1 cellular context compared by ENCODE assay signal in the genomic region with DNA sequence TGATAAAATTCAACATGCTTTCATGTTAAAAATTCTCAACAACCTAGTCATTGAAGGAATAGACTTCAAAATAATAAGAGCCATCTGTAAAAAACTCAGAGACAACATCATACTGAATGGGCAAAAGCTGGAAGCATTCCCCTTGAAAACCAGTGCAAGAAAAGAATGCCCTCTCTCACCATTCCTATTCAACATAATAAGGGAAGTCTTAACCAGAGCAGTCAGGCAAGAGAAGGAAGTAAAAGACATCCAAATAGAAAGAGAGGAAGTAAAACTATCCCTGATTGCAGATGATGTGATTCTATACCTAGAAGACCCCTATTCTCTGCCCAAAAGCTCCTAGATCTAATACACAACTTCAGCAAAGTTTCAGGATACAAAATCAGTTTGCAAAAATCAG.
TF ChIP-seq lines count a peak whose summit lies in the region.

No MANE protein-coding gene starts in this region.

TF ChIP-seq in GM23338, 12 proteins besides CTCF, POLR2A, EP300 and RAD21 (continued from another document):
- TF ChIP-seq REST (IDR thresholded peaks at IDR 0.05; ENCODE audit: unreplicated experiment) (no peak), EZH2 (IDR thresholded peaks at IDR 0.05; ENCODE audit: low read depth, unreplicated experiment) (no peak), CREB1 (CRISPR knock-in tag; IDR thresholded peaks at IDR 0.05; ENCODE audit: low read depth) (no peak), STAT1 (IDR thresholded peaks at IDR 0.05; ENCODE audit: unreplicated experiment) (no peak), EZH2phosphoT487 (IDR thresholded peaks at IDR 0.05; ENCODE audit: unreplicated experiment) (no peak), ZNF331 (CRISPR knock-in tag; IDR thresholded peaks at IDR 0.05; ENCODE audit: low read depth) (no peak), ZNF114 (CRISPR knock-in tag; IDR thresholded peaks at IDR 0.05) (no peak), ETS1 (IDR thresholded peaks at IDR 0.05) (no peak), JUNB (IDR thresholded peaks at IDR 0.05; ENCODE audit: unreplicated experiment) (no peak), POLR2AphosphoS5 (IDR thresholded peaks at IDR 0.05; ENCODE audit: low read depth) (no peak), NANOG (IDR thresholded peaks at IDR 0.05; ENCODE audit: borderline replicate concordance) (no peak)
